Comparison of ENCODE assay signal across 25 cellular contexts in the genomic region with DNA sequence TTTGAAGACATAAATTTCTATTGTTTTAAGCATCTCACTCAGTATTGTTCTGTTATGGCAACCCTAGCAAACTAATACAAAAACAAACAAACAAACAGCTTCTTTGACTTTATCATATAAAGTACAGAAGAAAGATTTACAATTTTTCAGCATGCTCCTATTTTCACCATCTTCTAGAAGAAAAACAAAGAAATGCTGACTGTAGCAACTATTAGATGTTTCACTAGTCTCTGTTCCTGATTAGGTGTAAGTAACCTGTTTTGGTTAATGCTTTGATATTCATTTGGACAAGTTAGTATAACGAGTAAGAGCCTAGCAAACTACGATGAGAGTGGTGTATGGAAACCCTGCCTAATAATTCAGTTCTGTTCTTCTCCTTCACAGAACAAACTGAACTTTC.
"Had no signal": no experiment of that assay in that cellular context is flagged by ENCODE, and none has a peak within 500 bp of the region (broad histone marks: within the 10 kb centered on the region; RNA-seq: fewer than 3 reads in every experiment).

No MANE protein-coding gene starts in this region.

- DNase-seq: cerebellar nuclear complex; cortex of kidney; dorsolateral prefrontal cortex; effector CD4-positive, alpha-beta T cell; foreskin fibroblast; gastrocnemius medialis; head of caudate nucleus; left ventricle myocardium superior; lower lobe of right lung; natural killer cell; right cardiac atrium; stimulated activated CD4-positive, alpha-beta T cell treated with anti-CD3 and anti-CD28 coated beads, Interleukin-15, amount 100 ng/mL, for 24 hours; stimulated activated CD4-positive, alpha-beta T cell treated with anti-CD3 and anti-CD28 coated beads, Interleukin-2, amount 100 ng/mL, for 48 hours; stimulated activated naive B cell treated with anti-CD40 and anti-IgM and Interleukin-4, amounts not matched to agents 10 μg/mL and 1 μg/mL and 100 μg/mL, for 72 hours had no signal

- H3K27me3 ChIP-seq: dorsolateral prefrontal cortex, gastrocnemius medialis, neutrophil, suprapubic skin had no signal

- H3K79me2 ChIP-seq: parathyroid adenoma had no signal

- H3K9me3 ChIP-seq: gastrocnemius medialis, lower lobe of right lung, neutrophil, suprapubic skin had no signal

- H3K27ac ChIP-seq: dorsolateral prefrontal cortex, epithelial cell of prostate, gastrocnemius medialis, lower lobe of right lung, neutrophil, parathyroid adenoma, skin epidermis, suprapubic skin had no signal

- H3K27me3 Mint-ChIP-seq: memory B cell; progenitor cell of endocrine pancreas; stimulated activated naive B cell treated with anti-CD40 and anti-IgM and Interleukin-4, amounts not matched to agents 10 μg/mL and 1 μg/mL and 100 μg/mL, for 72 hours; stimulated activated naive CD8-positive, alpha-beta T cell treated with anti-CD3 and anti-CD28 coated beads, Interleukin-15, Interleukin-2, amounts not matched to agents 100 ng/mL and 50 ng/mL, for 24 hours; type B pancreatic cell had no signal

- H3K4me3 Mint-ChIP-seq: memory B cell; natural killer cell; neural crest cell; stimulated activated naive B cell treated with anti-CD40 and anti-IgM and Interleukin-4, amounts not matched to agents 10 μg/mL and 1 μg/mL and 100 μg/mL, for 72 hours; stimulated activated naive CD8-positive, alpha-beta T cell treated with anti-CD3 and anti-CD28 coated beads, Interleukin-15, Interleukin-2, amounts not matched to agents 100 ng/mL and 50 ng/mL, for 24 hours; type B pancreatic cell had no signal

- H3K4me1 Mint-ChIP-seq: memory B cell; natural killer cell; stimulated activated naive B cell treated with anti-CD40 and anti-IgM and Interleukin-4, amounts not matched to agents 10 μg/mL and 1 μg/mL and 100 μg/mL, for 72 hours had no signal

- ATAC-seq: esophagus mucosa; gastrocnemius medialis; left ventricle myocardium superior; lower lobe of right lung; natural killer cell; right cardiac atrium; stimulated activated naive B cell treated with anti-CD40 and anti-IgM and Interleukin-4, amounts not matched to agents 10 μg/mL and 1 μg/mL and 100 μg/mL, for 72 hours had no signal

- H2AFZ ChIP-seq: parathyroid adenoma had no signal

- H3K4me1 ChIP-seq: gastrocnemius medialis, lower lobe of right lung, parathyroid adenoma had no signal

- H3K36me3 Mint-ChIP-seq: memory B cell; natural killer cell; stimulated activated naive B cell treated with anti-CD40 and anti-IgM and Interleukin-4, amounts not matched to agents 10 μg/mL and 1 μg/mL and 100 μg/mL, for 72 hours; type B pancreatic cell had no signal

- H3K36me3 ChIP-seq: gastrocnemius medialis, lower lobe of right lung, neutrophil, suprapubic skin had no signal

- H3K27ac Mint-ChIP-seq: memory B cell; natural killer cell; progenitor cell of endocrine pancreas; stimulated activated naive B cell treated with anti-CD40 and anti-IgM and Interleukin-4, amounts not matched to agents 10 μg/mL and 1 μg/mL and 100 μg/mL, for 72 hours; stimulated activated naive CD8-positive, alpha-beta T cell treated with anti-CD3 and anti-CD28 coated beads, Interleukin-15, Interleukin-2, amounts not matched to agents 100 ng/mL and 50 ng/mL, for 24 hours; type B pancreatic cell had no signal

- H3K4me3 ChIP-seq: dorsolateral prefrontal cortex, gastrocnemius medialis, lower lobe of right lung, skin epidermis, suprapubic skin had no signal

- H3K9ac ChIP-seq: parathyroid adenoma had no signal

- H3K9me3 Mint-ChIP-seq: memory B cell; stimulated activated naive CD8-positive, alpha-beta T cell treated with anti-CD3 and anti-CD28 coated beads, Interleukin-15, Interleukin-2, amounts not matched to agents 100 ng/mL and 50 ng/mL, for 24 hours; type B pancreatic cell had no signal
